8 cellular contexts compared by ENCODE assay signal in genomic region chr6:161374971-161375873, GRCh38.
A peak's percentile ranks its signal among the peaks of the same experiment; 100 is the strongest.
DNase-seq lines count a peak whose midpoint lies in the region; ATAC-seq and TF ChIP-seq lines count a peak whose summit lies in the region.

No MANE protein-coding gene starts in this region.

- peak; percentile 88 for DNase-seq in Ammon's horn (ENCODE audit: low spot score)
- DNase-seq in NCI-H1105 treated with DMSO at 0.1 percent for 48 hours (lab: John Stamatoyannopoulos, UW) = peak; percentile 88
- DNase-seq in body of pancreas = peak; percentile 39 to 78 (median 70)
- DNase-seq in left lung = peak; percentile 81 to 86
- DNase-seq in activated naive CD8-positive, alpha-beta T cell treated with anti-CD3 and anti-CD28 coated beads, Interleukin-2, amount 50 U/mL, for 24 hours = no peak

- no peaks in the 10 kb centered on the region for H3K36me3 ChIP-seq in body of pancreas (replicated peaks in 1 of 2; ENCODE audit: insufficient read depth in 1 of 2, low read depth in 2 of 2)
- H3K36me3 ChIP-seq in left lung = no peaks in the 10 kb centered on the region

- H3K4me1 Mint-ChIP-seq in activated naive CD8-positive, alpha-beta T cell treated with anti-CD3 and anti-CD28 coated beads, Interleukin-2, amount 50 U/mL, for 24 hours = no peaks in the 10 kb centered on the region

- TF ChIP-seq CTCF in body of pancreas (IDR thresholded peaks at IDR 0.05) (peak in 1 of 7 experiments; percentile 6), left lung (IDR thresholded peaks at IDR 0.05) (peak in 1 of 2 donors; percentile 17)

- H3K27me3 ChIP-seq in body of pancreas = no peaks in the 10 kb centered on the region
- H3K27me3 ChIP-seq in left lung = no peaks in the 10 kb centered on the region

- intact Hi-C loops in body of pancreas (cut with DNase I) = loop anchor here (5.0 kb wide), 2 partner anchors 448 to 638 kb away; no protein-coding TSS in a partner anchor
- intact Hi-C loops in left lung (cut with DNase I) = loop anchor here in 1 of 2 donors (10.0 kb wide), 1 partner anchor 640 kb away; no protein-coding TSS in a partner anchor

- H3K27ac Mint-ChIP-seq in activated naive CD8-positive, alpha-beta T cell treated with anti-CD3 and anti-CD28 coated beads, Interleukin-2, amount 50 U/mL, for 24 hours = no peak overlapping the region

- H3K4me3 ChIP-seq in body of pancreas (no peak overlapping the region), left lung (no peak overlapping the region)

- H3K4me3 Mint-ChIP-seq in activated naive CD8-positive, alpha-beta T cell treated with anti-CD3 and anti-CD28 coated beads, Interleukin-2, amount 50 U/mL, for 24 hours = no peak overlapping the region

- H3K4me1 ChIP-seq in body of pancreas = peaks cover 4% of the 10 kb centered on the region
- peaks cover 5 to 11% of the 10 kb centered on the region in 2 donors for H3K4me1 ChIP-seq in left lung

- H3K36me3 Mint-ChIP-seq in activated naive CD8-positive, alpha-beta T cell treated with anti-CD3 and anti-CD28 coated beads, Interleukin-2, amount 50 U/mL, for 24 hours (ENCODE audit: low read depth) = no peaks in the 10 kb centered on the region

- no peaks in the 10 kb centered on the region for H3K27me3 Mint-ChIP-seq in activated naive CD8-positive, alpha-beta T cell treated with anti-CD3 and anti-CD28 coated beads, Interleukin-2, amount 50 U/mL, for 24 hours

- H3K9me3 Mint-ChIP-seq in activated naive CD8-positive, alpha-beta T cell treated with anti-CD3 and anti-CD28 coated beads, Interleukin-2, amount 50 U/mL, for 24 hours = no peaks in the 10 kb centered on the region

- ATAC-seq in body of pancreas = peak; percentile 32
- peak; percentile 89 for ATAC-seq in left lung
- no peak for ATAC-seq in GM18502 (IDR thresholded peaks at IDR 0.05; ENCODE audit: poor library complexity, unreplicated experiment)
- ATAC-seq in activated naive CD8-positive, alpha-beta T cell treated with anti-CD3 and anti-CD28 coated beads, Interleukin-2, amount 50 U/mL, for 24 hours = no peak
- no peak for ATAC-seq in GM18511 (IDR thresholded peaks at IDR 0.05; ENCODE audit: unreplicated experiment)
- no peak for ATAC-seq in GM19324 (IDR thresholded peaks at IDR 0.05; ENCODE audit: low FRiP score, unreplicated experiment)

- WGBS in body of pancreas, 2 donors = 58 to 60% methylated on average over 13 to 30 of the region's 32 CpGs

- H3K27ac ChIP-seq in body of pancreas (peak overlapping the region in 1 of 4 donors; percentile 20), left lung (peak overlapping the region in 1 of 2 donors; percentile 62)

- no peak for TF ChIP-seq POLR2A in body of pancreas (IDR thresholded peaks at IDR 0.05)

- no peaks in the 10 kb centered on the region for H3K9me3 ChIP-seq in body of pancreas
- no peaks in the 10 kb centered on the region for H3K9me3 ChIP-seq in left lung

Comparison
In these comparisons a context has a peak if more than half of its experiments do, and no peak if none do; other contexts are left out.
1. ATAC-seq: peak in body of pancreas (single experiment) and left lung (single experiment); none in GM18502 (single experiment), activated naive CD8-positive, alpha-beta T cell treated with anti-CD3 and anti-CD28 coated beads, Interleukin-2, amount 50 U/mL, for 24 hours (single experiment), GM18511 (single experiment) and GM19324 (single experiment).